ENCODE assay signal across 17 cellular contexts in genomic region chr15:97114900-97115763, GRCh38.
"Had no signal": no experiment of that assay in that cellular context is flagged by ENCODE, and none has a peak within 500 bp of the region (broad histone marks: within the 10 kb centered on the region; RNA-seq: fewer than 3 reads in every experiment).

No MANE protein-coding gene starts in this region.

- H3K27me3 ChIP-seq: esophagus muscularis mucosa, ovary, stomach, testis, upper lobe of right lung had no signal

- H3K4me1 Mint-ChIP-seq: activated CD4-positive, alpha-beta memory T cell treated with anti-CD3 and anti-CD28 coated beads, Interleukin-2, amount 10 ng/mL, durations not matched to agents 7 days and 5 days; central memory CD8-positive, alpha-beta T cell had no signal

- H3K27ac Mint-ChIP-seq: activated CD4-positive, alpha-beta memory T cell treated with anti-CD3 and anti-CD28 coated beads, Interleukin-2, amount 10 ng/mL, durations not matched to agents 7 days and 5 days; activated naive CD4-positive, alpha-beta T cell treated with anti-CD3 and anti-CD28 coated beads, Interleukin-2, amount 50 U/mL, for 72 hours had no signal

- H3K4me3 ChIP-seq: coronary artery, esophagus muscularis mucosa, lower lobe of right lung, ovary, stomach, testis, upper lobe of right lung had no signal

- H3K9me3 ChIP-seq: lower lobe of right lung, testis, upper lobe of right lung had no signal

- DNase-seq: activated CD4-positive, alpha-beta memory T cell treated with anti-CD3 and anti-CD28 coated beads, Interleukin-2, amount 10 ng/mL, durations not matched to agents 7 days and 5 days; activated gamma-delta T cell; activated T-cell treated with anti-CD3 and anti-CD28 coated beads, Interleukin-2, amount 50 U/mL, for 48 hours; kidney glomerular epithelial cell; lower lobe of right lung; midbrain; ovary; stimulated activated CD4-positive, alpha-beta T cell treated with anti-CD3 and anti-CD28 coated beads, Interleukin-1b, Interleukin-23, amount 100 ng/mL, for 48 hours; stomach; T-helper 9 cell; testis; upper lobe of right lung; WERI-Rb-1 had no signal

- H3K36me3 ChIP-seq: esophagus muscularis mucosa, lower lobe of right lung, ovary, stomach, upper lobe of right lung, WERI-Rb-1 had no signal

- H3K27me3 Mint-ChIP-seq: activated CD4-positive, alpha-beta memory T cell treated with anti-CD3 and anti-CD28 coated beads, Interleukin-2, amount 10 ng/mL, durations not matched to agents 7 days and 5 days; central memory CD8-positive, alpha-beta T cell had no signal

- H3K4me1 ChIP-seq: esophagus muscularis mucosa, lower lobe of right lung, stomach, testis, upper lobe of right lung had no signal

- H3K4me3 Mint-ChIP-seq: activated CD4-positive, alpha-beta memory T cell treated with anti-CD3 and anti-CD28 coated beads, Interleukin-2, amount 10 ng/mL, durations not matched to agents 7 days and 5 days; central memory CD8-positive, alpha-beta T cell had no signal

- H3K27ac ChIP-seq: coronary artery, esophagus muscularis mucosa, lower lobe of right lung, ovary, stomach, testis, upper lobe of right lung, WERI-Rb-1 had no signal

- ATAC-seq: activated naive CD4-positive, alpha-beta T cell treated with anti-CD3 and anti-CD28 coated beads, Interleukin-2, amount 50 U/mL, for 72 hours; lower lobe of right lung; upper lobe of right lung had no signal
